8 cellular contexts compared by ENCODE assay signal in genomic region chr1:108816049-108816882, GRCh38. TPM values are rescaled to one million over a fixed set of nuclear protein-coding genes. Genes with fewer than 3 reads are reported as not detected.
DNase-seq lines count a peak whose midpoint lies in the region; ATAC-seq and TF ChIP-seq lines count a peak whose summit lies in the region.

No MANE protein-coding gene starts in this region.

- H3K4me3 Mint-ChIP-seq in endothelial cell (ENCODE audit: unreplicated experiment) = peak overlapping the region; percentile 1

- peak; percentile 57 for DNase-seq in H7
- peak; percentile 47 for DNase-seq in endothelial cell (ENCODE audit: low spot score)
- DNase-seq in medulla oblongata (ENCODE audit: extremely low spot score) = peak; percentile 93
- DNase-seq in tibial nerve (ENCODE audit: low spot score in 2 of 2) = peak; percentile 70 to 72
- no peak for DNase-seq in NCI-H2081 treated with DMSO at 0.1 percent for 48 hours (lab: John Stamatoyannopoulos, UW)

- H3K4me1 Mint-ChIP-seq in endothelial cell (ENCODE audit: unreplicated experiment) = peaks cover 11% of the 10 kb centered on the region

- H3K4me1 ChIP-seq in OCI-LY3 (ENCODE audit: low read length) = peaks cover 16% of the 10 kb centered on the region
- H3K4me1 ChIP-seq in tibial nerve = peaks cover 0 to 31% (median 10%) of the 10 kb centered on the region in 4 donors

- peak overlapping the region; percentile 48 for H3K4me2 ChIP-seq in OCI-LY3 (ENCODE audit: low read length)

- TF ChIP-seq EP300 in tibial nerve (IDR thresholded peaks at IDR 0.05) = peak; percentile 24 to 87

- H3K36me3 Mint-ChIP-seq in endothelial cell (ENCODE audit: low read depth, unreplicated experiment) = no peaks in the 10 kb centered on the region

- H3K27me3 Mint-ChIP-seq in endothelial cell (ENCODE audit: unreplicated experiment) = peaks cover 6% of the 10 kb centered on the region

- H3K27me3 ChIP-seq in H7 (ENCODE audit: control insufficient read depth, insufficient read depth, low read length) (no peaks in the 10 kb centered on the region), OCI-LY3 (ENCODE audit: low read depth, low read length) (no peaks in the 10 kb centered on the region), tibial nerve (no peaks in the 10 kb centered on the region)

- no peaks in the 10 kb centered on the region for H4K20me1 ChIP-seq in OCI-LY3 (ENCODE audit: insufficient read depth, low read length)

- H3K36me3 ChIP-seq in H7 (replicated peaks; ENCODE audit: control insufficient read depth, insufficient read depth, low read length) (no peaks in the 10 kb centered on the region), OCI-LY3 (replicated peaks; ENCODE audit: low read depth, low read length) (no peaks in the 10 kb centered on the region), tibial nerve (no peaks in the 10 kb centered on the region)

- TF ChIP-seq CTCF in OCI-LY3 (IDR thresholded peaks at IDR 0.05; ENCODE audit: low read depth, low read length) = no peak
- no peak for TF ChIP-seq CTCF in endothelial cell (IDR thresholded peaks at IDR 0.05; ENCODE audit: unreplicated experiment)
- no peak for TF ChIP-seq CTCF in tibial nerve (IDR thresholded peaks at IDR 0.05)

- no peak overlapping the region for H3K9ac ChIP-seq in OCI-LY3 (ENCODE audit: low read length)

- H3K27ac Mint-ChIP-seq in endothelial cell (ENCODE audit: unreplicated experiment) = peak overlapping the region; percentile 90

- H2AFZ ChIP-seq in OCI-LY3 (ENCODE audit: low read depth, low read length) = peak overlapping the region; percentile 15; the same call in 1 of the 2 replicates

- H3K27ac ChIP-seq in OCI-LY3 (ENCODE audit: low read length) = no peak overlapping the region
- peak overlapping the region; percentile 71 to 98 (median 86) for H3K27ac ChIP-seq in tibial nerve

- WGBS in tibial nerve, 2 donors = 11% methylated on average over 12 of the region's 12 CpGs

- H3K9me3 ChIP-seq in OCI-LY3 (ENCODE audit: insufficient read depth, low read length) (no peaks in the 10 kb centered on the region), tibial nerve (no peaks in the 10 kb centered on the region)

- no peak for ATAC-seq in GM21576 (IDR thresholded peaks at IDR 0.05; ENCODE audit: unreplicated experiment)
- no peak for ATAC-seq in GM18909 (IDR thresholded peaks at IDR 0.05; ENCODE audit: poor library complexity, unreplicated experiment)

- H3K4me3 ChIP-seq in H7 (ENCODE audit: insufficient read depth, low read depth, low read length) (no peak overlapping the region), OCI-LY3 (ENCODE audit: low read length) (peak overlapping the region; percentile 40), tibial nerve (peak overlapping the region; percentile 9 to 46 (median 22))

- H3K9me3 Mint-ChIP-seq in endothelial cell (ENCODE audit: unreplicated experiment) = no peaks in the 10 kb centered on the region

- no peaks in the 10 kb centered on the region for H3K79me2 ChIP-seq in OCI-LY3 (ENCODE audit: low read length)

- TF ChIP-seq POLR2A in tibial nerve (IDR thresholded peaks at IDR 0.05) = no peak

RNA-seq across cellular contexts. Expression of gene AKNAD1, which starts 40.6 kb away (rescaled TPM):
- total RNA-seq in H7 (2014; rRNA removed; shearing (Covaris generic)) = not detected in 2 replicates
- not detected for total RNA-seq in endothelial cell (ENCODE audit: unreplicated experiment)
- total RNA-seq in tibial nerve = 1 to 10 TPM in 2 of 4 donors, under 1 TPM in 1, not detected in 1; 0.44 to 5.5 (median 4.6) TPM
